ENCODE assay signal across 11 cellular contexts in genomic region chr1:91751281-91751680, GRCh38.
A peak's percentile ranks its signal among the peaks of the same experiment; 100 is the strongest.
DNase-seq lines count a peak whose midpoint lies in the region; ATAC-seq and TF ChIP-seq lines count a peak whose summit lies in the region.
"Had no signal": no experiment of that assay in that cellular context is flagged by ENCODE, and none has a peak within 500 bp of the region (broad histone marks: within the 10 kb centered on the region; RNA-seq: fewer than 3 reads in every experiment).

No MANE protein-coding gene starts in this region.

- in situ Hi-C loops in transverse colon (cut with MboI; ENCODE audit: low pct_ligation_motif_present in 1 of 4, low pct_unique_long_range_greater_than_20kb in 1 of 4, low sequenced_read_pairs in 3 of 4) = no loop called here

- ATAC-seq in HG03457 (IDR thresholded peaks at IDR 0.05; ENCODE audit: unreplicated experiment) (no peak), HG03025 (IDR thresholded peaks at IDR 0.05; ENCODE audit: low FRiP score, unreplicated experiment) (no peak)
- ATAC-seq: esophagus mucosa; naive thymus-derived CD8-positive, alpha-beta T cell had no signal

- no peak overlapping the region for H3K4me2 ChIP-seq in fibroblast of lung (ENCODE audit: extremely low read depth, insufficient read depth, low read length)

- H3K27me3 ChIP-seq in fibroblast of lung (ENCODE audit: control insufficient read depth, insufficient read depth, low read length) (no peaks in the 10 kb centered on the region), transverse colon (no peaks in the 10 kb centered on the region)

- H3K9ac ChIP-seq in fibroblast of lung (ENCODE audit: insufficient read depth, low read length) = no peak overlapping the region

- H2AFZ ChIP-seq in fibroblast of lung (ENCODE audit: low read length) = no peak overlapping the region

- H3K36me3 ChIP-seq in fibroblast of lung (ENCODE audit: control insufficient read depth, insufficient read depth, low read length) (no peaks in the 10 kb centered on the region), transverse colon (no peaks in the 10 kb centered on the region)

- TF ChIP-seq POLR2A in transverse colon (IDR thresholded peaks at IDR 0.05) = no peak

- H3K9me3 ChIP-seq in fibroblast of lung (ENCODE audit: control insufficient read depth, insufficient read depth, low read depth, low read length) (no peaks in the 10 kb centered on the region), transverse colon (no peaks in the 10 kb centered on the region)

- TF ChIP-seq CTCF in fibroblast of lung (conservative IDR thresholded peaks at IDR 0.05 in 1 of 2, IDR thresholded peaks at IDR 0.05 in 1 of 2; ENCODE audit: low read depth in 1 of 2, low read length in 2 of 2) (no peak), transverse colon (IDR thresholded peaks at IDR 0.05) (no peak)

- H3K4me3 ChIP-seq in fibroblast of lung (replicated peaks in 1 of 4; ENCODE audit: control extremely low read depth in 1 of 4, insufficient read depth in 1 of 4, low read depth in 3 of 4, low read length in 4 of 4) (no peak overlapping the region), transverse colon (no peak overlapping the region)

- peaks cover 22% of the 10 kb centered on the region for H3K4me1 ChIP-seq in fibroblast of lung (ENCODE audit: control insufficient read depth, extremely low read depth, insufficient read depth, low read length)
- H3K4me1 ChIP-seq in transverse colon = peaks cover 8 to 38% (median 17%) of the 10 kb centered on the region in 4 donors

- TF ChIP-seq EP300 in transverse colon (IDR thresholded peaks at IDR 0.05; ENCODE audit: low read depth) = no peak

- DNase-seq in RPMI7951 (ENCODE audit: low read depth) (peak; percentile 77), fibroblast of lung (ENCODE audit: low read depth in 2 of 2) (peak; percentile 68 to 88), midbrain (lab: John Stamatoyannopoulos, UW) (peak; percentile 71), transverse colon (peak; percentile 14), RKO (ENCODE audit: low spot score) (no peak)
- no peak for DNase-seq in activated naive CD4-positive, alpha-beta T cell treated with anti-CD3 and anti-CD28 coated beads, Interleukin-2, amount 50 U/mL, for 16 hours
- DNase-seq: KBM-7; naive thymus-derived CD8-positive, alpha-beta T cell had no signal

- WGBS in transverse colon (ENCODE audit: low coverage in 1 of 2), 2 donors = 64 to 80% methylated on average over 1 to 3 of the region's 3 CpGs

- H3K27ac ChIP-seq in fibroblast of lung (ENCODE audit: insufficient read depth, low read length) (no peak overlapping the region), transverse colon (peak overlapping the region; percentile 55 to 79 (median 66))

- H4K20me1 ChIP-seq in fibroblast of lung (ENCODE audit: control insufficient read depth, extremely low read depth, insufficient read depth, low read length) = no peaks in the 10 kb centered on the region

- intact Hi-C loops in transverse colon (cut with DNase I; ENCODE audit: low total_unique reads) = loop anchor here (10.0 kb wide), 1 partner anchor 134 kb away; the partner anchor contains the start of gene TGFBR3

- no peaks in the 10 kb centered on the region for H3K79me2 ChIP-seq in fibroblast of lung (ENCODE audit: control insufficient read depth, insufficient read depth, low read length)

Comparison
In these comparisons a context has a peak if more than half of its experiments do, and no peak if none do; other contexts are left out.
1. DNase-seq: peak in RPMI7951 (single experiment), fibroblast of lung (2 of 2), midbrain (single experiment) and transverse colon (single experiment); none in RKO (single experiment) and activated naive CD4-positive, alpha-beta T cell treated with anti-CD3 and anti-CD28 coated beads, Interleukin-2, amount 50 U/mL, for 16 hours (single experiment).